8 cellular contexts compared by ENCODE assay signal in genomic region chr17:50094753-50095616, GRCh38. TPM values are rescaled to one million over a fixed set of nuclear protein-coding genes. Genes with fewer than 3 reads are reported as not detected.
DNase-seq lines count a peak whose midpoint lies in the region; ATAC-seq and TF ChIP-seq lines count a peak whose summit lies in the region.

TSS of gene PDK2 (plus strand) at chr17:50095351. CDS start at chr17:50095436, 85 bp downstream.

- H2BK5ac ChIP-seq in H9 (ENCODE audit: insufficient read length, low read length), result no peak within 1 kb of the TSS

- H3K79me1 ChIP-seq in H9 (ENCODE audit: insufficient read depth, low read depth, low read length, poor library complexity, severe bottlenecking), result no peaks in the 10 kb centered on the region

- H3K27me3 Mint-ChIP-seq in H9 (ENCODE audit: low read depth), result peaks cover 2% of the 10 kb centered on the region; the same call in 1 of the 2 replicates
- H3K27me3 Mint-ChIP-seq in nephron (ENCODE audit: low read depth), result peaks cover 8% of the 10 kb centered on the region

- H4K91ac ChIP-seq in H9 (ENCODE audit: insufficient read length, low read depth, low read length), result no peak within 1 kb of the TSS

- H3K36me3 Mint-ChIP-seq in H9 (ENCODE audit: insufficient read depth in 1 of 3, low read depth in 3 of 3) (peaks cover 0 to 8% (median 0%) of the 10 kb centered on the region in 3 experiments; a peak in 4 of 7 replicates), nephron (ENCODE audit: low read depth) (peaks cover 15% of the 10 kb centered on the region)

- H3K27ac Mint-ChIP-seq in H9 (peak within 1 kb of the TSS; percentile 34 to 47 (median 42); a peak in 3 of 7 replicates), nephron (peak within 1 kb of the TSS; percentile 82 to 91 (median 89))

- peaks cover 12% of the 10 kb centered on the region for H3K23me2 ChIP-seq in H9 (ENCODE audit: insufficient read length, low read depth, low read length, poor library complexity, severe bottlenecking)

- H2BK120ac ChIP-seq in H9 (ENCODE audit: low read depth, low read length, poor library complexity, severe bottlenecking), result no peak within 1 kb of the TSS

- ATAC-seq in stimulated activated naive CD8-positive, alpha-beta T cell treated with anti-CD3 and anti-CD28 coated beads, Interleukin-15, Interleukin-2, amounts not matched to agents 100 U/mL and 50 U/mL, for 24 hours, result peak; percentile 92

- H3K23ac ChIP-seq in H9 (ENCODE audit: insufficient read length, low read depth, low read length), result no peak within 1 kb of the TSS

- no peaks in the 10 kb centered on the region for H3K27me3 ChIP-seq in H9 (ENCODE audit: insufficient read depth, low read length)

- no peaks in the 10 kb centered on the region for H3K79me2 ChIP-seq in H9 (ENCODE audit: insufficient read depth, low read length)

- H3K4me1 Mint-ChIP-seq in H9, result peaks cover 14 to 24% of the 10 kb centered on the region in 2 experiments
- H3K4me1 Mint-ChIP-seq in nephron, result peaks cover 24% of the 10 kb centered on the region

- peak within 1 kb of the TSS; percentile 21 for H3K9ac ChIP-seq in H9 (ENCODE audit: extremely low read depth, insufficient read length, low read length)

- WGBS in H9 (ENCODE audit: extremely low coverage, insufficient read length, low lambda C conversion rate), result no CpG with 5 or more reads among the region's 68 CpGs

- H3K4me3 ChIP-seq in fibroblast of pulmonary artery (replicated peaks; ENCODE audit: low read depth, low read length), result peak within 1 kb of the TSS; percentile 91

- no peak for TF ChIP-seq CTCF in H9 (conservative IDR thresholded peaks at IDR 0.05)
- TF ChIP-seq CTCF in fibroblast of pulmonary artery (IDR thresholded peaks at IDR 0.05; ENCODE audit: low read length, missing control alignments), result no peak
- no peak for TF ChIP-seq CTCF in nephron (IDR thresholded peaks at IDR 0.05; ENCODE audit: unreplicated experiment in 3 of 3)

- H2AK5ac ChIP-seq in H9 (ENCODE audit: insufficient read length, low read length), result no peak within 1 kb of the TSS

- H3K27ac ChIP-seq in H9 (ENCODE audit: insufficient read length, low read depth, low read length), result no peak within 1 kb of the TSS

- no peaks in the 10 kb centered on the region for H4K20me1 ChIP-seq in H9 (ENCODE audit: control insufficient read depth, insufficient read depth, insufficient read length)

- H3K14ac ChIP-seq in H9 (ENCODE audit: insufficient read depth, low read length), result no peak within 1 kb of the TSS

- H3K9me3 ChIP-seq in H9 (ENCODE audit: control insufficient read depth, low read depth, low read length), result no peaks in the 10 kb centered on the region

- no peaks in the 10 kb centered on the region for H3K4me1 ChIP-seq in H9 (ENCODE audit: insufficient read depth, low read length)

- H2BK20ac ChIP-seq in H9 (ENCODE audit: low read depth, low read length, poor library complexity, severe bottlenecking), result no peak within 1 kb of the TSS

- H3K9me3 Mint-ChIP-seq in H9 (no peaks in the 10 kb centered on the region), nephron (no peaks in the 10 kb centered on the region)

- H3K4me3 Mint-ChIP-seq in H9, result peak within 1 kb of the TSS; percentile 93 to 99
- H3K4me3 Mint-ChIP-seq in nephron, result peak within 1 kb of the TSS; percentile 100

- no peak within 1 kb of the TSS for H3T11ph ChIP-seq in H9 (ENCODE audit: low read length)

- H4K5ac ChIP-seq in H9 (ENCODE audit: insufficient read length, low read depth, low read length), result no peak within 1 kb of the TSS

- DNase-seq in ELR (ENCODE audit: low read depth) (peak; percentile 98), H9 (peak; percentile 99), M059J (ENCODE audit: low read depth) (peak; percentile 96), SIG-M5 (lab: John Stamatoyannopoulos, UW) (peak; percentile 74), fibroblast of pulmonary artery (ENCODE audit: low read depth) (peak; percentile 96)
- peak; percentile 99 for DNase-seq in activated effector memory CD4-positive, alpha-beta T cell treated with anti-CD3 and anti-CD28 coated beads, Interleukin-2, amount 50 U/mL, for 16 hours
- DNase-seq in stimulated activated naive CD8-positive, alpha-beta T cell treated with anti-CD3 and anti-CD28 coated beads, Interleukin-15, Interleukin-2, amounts not matched to agents 100 U/mL and 50 U/mL, for 24 hours, result peak; percentile 95

- no peak within 1 kb of the TSS for H2BK15ac ChIP-seq in H9 (ENCODE audit: low read depth, low read length)

- H2AFZ ChIP-seq in H9 (ENCODE audit: low read length), result no peak within 1 kb of the TSS

- no peak within 1 kb of the TSS for H3K56ac ChIP-seq in H9 (ENCODE audit: insufficient read length, low read depth, low read length)

- no peak within 1 kb of the TSS for H2BK12ac ChIP-seq in H9 (ENCODE audit: insufficient read length, low read depth, low read length)

- peak within 1 kb of the TSS; percentile 89 for H3K4me2 ChIP-seq in H9 (ENCODE audit: insufficient read depth, insufficient read length, low read length)

- no peak within 1 kb of the TSS for H4K8ac ChIP-seq in H9 (replicated peaks; ENCODE audit: insufficient read length, low read depth, low read length)

- H3K4ac ChIP-seq in H9 (ENCODE audit: low read depth, low read length), result no peak within 1 kb of the TSS

- no peak within 1 kb of the TSS for H3K18ac ChIP-seq in H9 (ENCODE audit: insufficient read length, low read depth, low read length)

RNA-seq across cellular contexts. Expression of gene PDK2, which starts in this region (rescaled TPM):
- total RNA-seq in H9 (2021), result 16.2 and 19.9 TPM in 2 replicates
- total RNA-seq in M059J (2014; rRNA removed; shearing (Covaris generic)), result 27.2 and 38.2 TPM in 2 replicates
